ENCODE assay signal across 8 cellular contexts in genomic region chr2:11746376-11746806, GRCh38. TPM values are rescaled to one million over a fixed set of nuclear protein-coding genes. Genes with fewer than 3 reads are reported as not detected.
DNase-seq lines count a peak whose midpoint lies in the region; FAIRE-seq and TF ChIP-seq lines count a peak whose summit lies in the region.

Gene LPIN1 (plus strand): TSS chr2:11746632. CDS start chr2:11765542, 18,910 bp downstream.

- H3K4me2 ChIP-seq in Loucy (ENCODE audit: low read depth, low read length, poor library complexity, severe bottlenecking) = peak within 1 kb of the TSS; percentile 96

- no peaks in the 10 kb centered on the region for H3K9me3 Mint-ChIP-seq in activated naive CD4-positive, alpha-beta T cell treated with anti-CD3 and anti-CD28 coated beads for 36 hours

- H3K9ac ChIP-seq in ES-I3 (ENCODE audit: low read depth, low read length) (peak within 1 kb of the TSS; percentile 56), Loucy (ENCODE audit: low read depth, low read length, poor library complexity, severe bottlenecking) (peak within 1 kb of the TSS; percentile 88), SK-N-MC (ENCODE audit: insufficient read length) (peak within 1 kb of the TSS; percentile 65)

- TF ChIP-seq CTCF in Loucy (conservative IDR thresholded peaks at IDR 0.05; ENCODE audit: low read length) = no peak
- TF ChIP-seq CTCF in neutrophil (IDR thresholded peaks at IDR 0.05) = no peak
- TF ChIP-seq CTCF in subcutaneous adipose tissue (IDR thresholded peaks at IDR 0.05; ENCODE audit: low read depth) = no peak

- H3K27me3 ChIP-seq in Loucy (ENCODE audit: insufficient read depth, low read length, poor library complexity, severe bottlenecking) (no peaks in the 10 kb centered on the region), neutrophil (peaks cover 74% of the 10 kb centered on the region)

- no peaks in the 10 kb centered on the region for H3K36me3 ChIP-seq in ES-I3 (ENCODE audit: insufficient read depth, low read length)
- no peaks in the 10 kb centered on the region for H3K36me3 ChIP-seq in Loucy (ENCODE audit: insufficient read depth, low read length)
- no peaks in the 10 kb centered on the region for H3K36me3 ChIP-seq in SK-N-MC (ENCODE audit: insufficient read depth, low read length)
- H3K36me3 ChIP-seq in neutrophil = no peaks in the 10 kb centered on the region

- H3K9me2 ChIP-seq in Loucy (replicated peaks; ENCODE audit: low read depth, low read length) = no peaks in the 10 kb centered on the region

- H3K36me3 Mint-ChIP-seq in activated naive CD4-positive, alpha-beta T cell treated with anti-CD3 and anti-CD28 coated beads for 36 hours (ENCODE audit: low read depth) = peaks cover 19% of the 10 kb centered on the region

- H3K4me3 Mint-ChIP-seq in activated naive CD4-positive, alpha-beta T cell treated with anti-CD3 and anti-CD28 coated beads for 36 hours = peak within 1 kb of the TSS; percentile 90

- H4K20me1 ChIP-seq in Loucy (ENCODE audit: insufficient read depth, low read length, poor library complexity, severe bottlenecking) = peaks cover 19% of the 10 kb centered on the region

- peaks cover 42% of the 10 kb centered on the region for H3K4me1 ChIP-seq in ES-I3 (ENCODE audit: insufficient read depth, low read length)
- H3K4me1 ChIP-seq in Loucy (ENCODE audit: insufficient read depth, low read length, poor library complexity, severe bottlenecking) = peaks cover 68% of the 10 kb centered on the region
- peaks cover 9 to 24% of the 10 kb centered on the region in 2 experiments for H3K4me1 ChIP-seq in neutrophil (ENCODE audit: control insufficient read depth in 1 of 2, insufficient read depth in 1 of 2, low read depth in 1 of 2, low read length in 1 of 2)

- H3K27ac ChIP-seq in SK-N-MC = no peak within 1 kb of the TSS
- peak within 1 kb of the TSS; percentile 27 for H3K27ac ChIP-seq in neutrophil

- H3K27me3 Mint-ChIP-seq in activated naive CD4-positive, alpha-beta T cell treated with anti-CD3 and anti-CD28 coated beads for 36 hours (ENCODE audit: low read depth) = no peaks in the 10 kb centered on the region

- intact Hi-C loops in activated naive CD4-positive, alpha-beta T cell treated with anti-CD3 and anti-CD28 coated beads for 36 hours (cut with micrococcal nuclease) = loop anchor here (2.0 to 5.0 kb wide), 5 partner anchors 279 to 1624 kb away; partner anchors contain the start of genes E2F6, PDIA6, RRM2 and SLC66A3

- H3K27ac Mint-ChIP-seq in activated naive CD4-positive, alpha-beta T cell treated with anti-CD3 and anti-CD28 coated beads for 36 hours = peak within 1 kb of the TSS; percentile 84

- CTCF ChIA-PET in activated naive CD4-positive, alpha-beta T cell treated with anti-CD3 and anti-CD28 coated beads for 36 hours (lab: Charles Lee) = interaction anchor here (1.0 to 12.2 kb wide), 3 partner anchors 27 to 58 kb away, joined by 4 to 169 read pairs (median 11); no protein-coding TSS in a partner anchor

- peak within 1 kb of the TSS; percentile 62; the same call in 1 of the 2 replicates for H2AFZ ChIP-seq in Loucy (ENCODE audit: low read length)

- H3K79me2 ChIP-seq in Loucy (ENCODE audit: insufficient read depth, low read length) = peaks cover 53% of the 10 kb centered on the region

- H3K4me3 ChIP-seq in Loucy (ENCODE audit: low read length, poor library complexity, severe bottlenecking) = peak within 1 kb of the TSS; percentile 91
- peak within 1 kb of the TSS; percentile 82 for H3K4me3 ChIP-seq in SK-N-MC
- peak within 1 kb of the TSS; percentile 45 to 61 for H3K4me3 ChIP-seq in neutrophil (ENCODE audit: low read depth in 1 of 2, low read length in 1 of 2)

- no peak for FAIRE-seq in frontal cortex (lab: Jason Lieb, UNC)

- DNase-seq in GOT3 (lab: John Stamatoyannopoulos, UW) = peak; percentile 79
- no peak for DNase-seq in SK-N-MC (ENCODE audit: low read depth, low spot score)
- peak; percentile 88 for DNase-seq in activated naive CD4-positive, alpha-beta T cell treated with anti-CD3 and anti-CD28 coated beads for 36 hours
- peak; percentile 93 to 96 for DNase-seq in frontal cortex (ENCODE audit: low spot score in 2 of 2)

- no peaks in the 10 kb centered on the region for H3F3A ChIP-seq in Loucy (ENCODE audit: low read depth)

- H3K9me3 ChIP-seq in ES-I3 (ENCODE audit: control insufficient read depth, insufficient read depth, low read length) (no peaks in the 10 kb centered on the region), Loucy (ENCODE audit: insufficient read depth, low read depth, low read length) (no peaks in the 10 kb centered on the region), SK-N-MC (ENCODE audit: low read depth, low read length) (no peaks in the 10 kb centered on the region), neutrophil (no peaks in the 10 kb centered on the region)

- H3K4me1 Mint-ChIP-seq in activated naive CD4-positive, alpha-beta T cell treated with anti-CD3 and anti-CD28 coated beads for 36 hours (ENCODE audit: low read depth) = peaks cover 71% of the 10 kb centered on the region

RNA-seq across cellular contexts. Expression of gene LPIN1, which starts in this region (rescaled TPM):
- total RNA-seq in activated naive CD4-positive, alpha-beta T cell treated with anti-CD3 and anti-CD28 coated beads for 36 hours = 100 to 1,000 TPM in 1 of 2 experiments, 10 to 100 TPM in 1; 96.4 to 102 TPM
- total RNA-seq in frontal cortex = 28.1 TPM
- 100 to 1,000 TPM in 2 of 4 donors, 10 to 100 TPM in 2; 47.6 to 293 (median 140) TPM for total RNA-seq in subcutaneous adipose tissue
